ENCODE assay signal across 8 cellular contexts in the genomic region with DNA sequence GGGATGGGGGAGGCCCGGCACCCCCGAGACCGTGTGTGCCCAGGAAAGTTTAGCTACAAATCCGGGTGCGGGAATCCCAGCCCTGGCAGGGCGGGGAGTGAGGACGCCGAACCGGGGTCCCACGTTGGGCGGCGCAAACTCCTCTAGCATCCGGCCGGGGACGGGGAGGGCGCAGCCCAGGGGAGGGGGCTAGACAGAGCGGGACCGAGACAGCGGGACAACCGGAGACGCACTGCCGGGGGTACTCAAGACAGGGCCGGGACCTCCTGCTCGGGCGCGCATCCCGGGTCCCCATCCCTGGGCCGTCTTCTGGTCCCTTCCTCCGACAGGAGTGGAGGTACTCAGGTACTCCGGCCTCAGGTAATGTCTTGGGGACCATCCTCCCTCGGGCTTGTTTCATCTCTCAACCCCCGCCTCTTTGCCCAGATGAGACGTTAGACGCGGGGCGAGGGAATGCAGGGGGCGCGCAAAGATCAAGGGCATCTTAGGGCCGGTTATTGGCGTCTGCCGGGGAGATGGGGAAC. TPM values are rescaled to one million over a fixed set of nuclear protein-coding genes. Genes with fewer than 3 reads are reported as not detected.
DNase-seq lines count a peak whose midpoint lies in the region; ATAC-seq and TF ChIP-seq lines count a peak whose summit lies in the region.

No MANE protein-coding gene starts in this region.

- no peak overlapping the region for H4K12ac ChIP-seq in trophoblast cell (ENCODE audit: low read depth, low read length)

- H2BK120ac ChIP-seq in trophoblast cell (ENCODE audit: insufficient read depth, low read length, poor library complexity) = no peak overlapping the region

- peaks cover 6% of the 10 kb centered on the region for H3K4me1 ChIP-seq in OCI-LY1 (ENCODE audit: insufficient read depth, low read length, severe bottlenecking)
- peaks cover 2 to 3% of the 10 kb centered on the region in 2 donors for H3K4me1 ChIP-seq in esophagus (ENCODE audit: control insufficient read depth in 2 of 2, insufficient read depth in 2 of 2, low read length in 1 of 2)
- H3K4me1 ChIP-seq in trophoblast cell (ENCODE audit: control insufficient read depth in 1 of 2, insufficient read depth in 2 of 2, low read length in 2 of 2) = peaks cover 10 to 16% of the 10 kb centered on the region in 2 experiments

- no peaks in the 10 kb centered on the region for H3K79me2 ChIP-seq in OCI-LY1 (ENCODE audit: insufficient read depth, low read length)
- H3K79me2 ChIP-seq in trophoblast cell (ENCODE audit: control insufficient read depth, insufficient read depth, low read length, poor library complexity) = no peaks in the 10 kb centered on the region

- no peak overlapping the region for H2AK5ac ChIP-seq in trophoblast cell (ENCODE audit: low read length)

- no peaks in the 10 kb centered on the region for H4K20me1 ChIP-seq in OCI-LY1 (ENCODE audit: insufficient read depth, low read length)

- no peak overlapping the region; the same call in 1 of the 2 replicates for H3K9ac ChIP-seq in OCI-LY1 (ENCODE audit: low read length)
- no peak overlapping the region for H3K9ac ChIP-seq in trophoblast cell (ENCODE audit: low read length)

- H3K4ac ChIP-seq in trophoblast cell (ENCODE audit: low read depth, low read length) = no peak overlapping the region

- H2AFZ ChIP-seq in OCI-LY1 (ENCODE audit: low read length) (no peak overlapping the region), trophoblast cell (ENCODE audit: insufficient read depth, low read length, poor library complexity) (no peak overlapping the region)

- H4K91ac ChIP-seq in trophoblast cell (ENCODE audit: low read depth, low read length) = no peak overlapping the region

- H3K36me3 ChIP-seq in OCI-LY1 (ENCODE audit: insufficient read depth, low read length) = no peaks in the 10 kb centered on the region
- H3K36me3 ChIP-seq in esophagus (ENCODE audit: control insufficient read depth in 2 of 2, insufficient read depth in 2 of 2, low read length in 1 of 2) = no peaks in the 10 kb centered on the region
- H3K36me3 ChIP-seq in trophoblast cell (ENCODE audit: control insufficient read depth in 1 of 2, insufficient read depth in 2 of 2, low read length in 2 of 2) = no peaks in the 10 kb centered on the region

- no peaks in the 10 kb centered on the region for H3K79me1 ChIP-seq in trophoblast cell (ENCODE audit: low read length)

- no peak for ATAC-seq in GM19463 (IDR thresholded peaks at IDR 0.05; ENCODE audit: unreplicated experiment)

- no peak overlapping the region for H3K27ac ChIP-seq in OCI-LY1 (ENCODE audit: low read depth, low read length, poor library complexity, severe bottlenecking)
- no peak overlapping the region for H3K27ac ChIP-seq in esophagus (ENCODE audit: low read depth in 2 of 2, low read length in 1 of 2)
- H3K27ac ChIP-seq in trophoblast cell (ENCODE audit: low read depth, low read length) = no peak overlapping the region

- DNase-seq in GM20000 (ENCODE audit: low spot score) (peak; percentile 22), trophoblast cell (no peak), NCI-H187 treated with DMSO at 0.1 percent for 48 hours (lab: John Stamatoyannopoulos, UW) (no peak), DMS79 (lab: John Stamatoyannopoulos, UW) (no peak), dermis blood vessel endothelial cell (no peak)

- H3K9me2 ChIP-seq in OCI-LY1 (ENCODE audit: low read depth, low read length) = no peaks in the 10 kb centered on the region

- WGBS in esophagus, 2 donors = 10 to 14% methylated on average over 28 to 41 of the region's 41 CpGs
- WGBS in trophoblast cell (ENCODE audit: extremely low coverage, insufficient coverage, insufficient read length) = no CpG with 5 or more reads among the region's 41 CpGs

- no peak overlapping the region for H3K23ac ChIP-seq in trophoblast cell (ENCODE audit: low read length)

- H3K4me2 ChIP-seq in OCI-LY1 (ENCODE audit: low read length) (peak overlapping the region; percentile 78), trophoblast cell (ENCODE audit: low read length) (peak overlapping the region; percentile 99)

- no peak overlapping the region for H4K8ac ChIP-seq in trophoblast cell (ENCODE audit: low read depth, low read length)

- H3K9me3 ChIP-seq in OCI-LY1 (ENCODE audit: low read length) (no peaks in the 10 kb centered on the region), esophagus (ENCODE audit: control insufficient read depth in 2 of 2, insufficient read depth in 1 of 2, low read depth in 1 of 2, low read length in 1 of 2) (no peaks in the 10 kb centered on the region), trophoblast cell (ENCODE audit: insufficient read depth, low read depth, low read length) (no peaks in the 10 kb centered on the region)

- no peak for TF ChIP-seq CTCF in GM20000 (IDR thresholded peaks at IDR 0.05; ENCODE audit: extremely low read depth, missing control alignments)
- no peak for TF ChIP-seq CTCF in OCI-LY1 (IDR thresholded peaks at IDR 0.05; ENCODE audit: low read length)

- H3F3A ChIP-seq in OCI-LY1 (ENCODE audit: insufficient read depth, low read length) = no peaks in the 10 kb centered on the region

- H3K27me3 ChIP-seq in OCI-LY1 (ENCODE audit: insufficient read depth, low read length) (peaks cover 6% of the 10 kb centered on the region; the same call in 1 of the 2 replicates), esophagus (ENCODE audit: control insufficient read depth in 1 of 2, insufficient read depth in 2 of 2, low read length in 2 of 2) (no peaks in the 10 kb centered on the region), trophoblast cell (ENCODE audit: insufficient read depth, low read length) (peaks cover 6% of the 10 kb centered on the region)

- no peak overlapping the region for H3K18ac ChIP-seq in trophoblast cell (ENCODE audit: low read length)

- no peak overlapping the region for H2BK5ac ChIP-seq in trophoblast cell (ENCODE audit: low read depth, low read length, poor library complexity)

- no peak overlapping the region for H2BK12ac ChIP-seq in trophoblast cell (ENCODE audit: low read length)

- H3K14ac ChIP-seq in trophoblast cell (ENCODE audit: low read length) = no peak overlapping the region

- peak overlapping the region; percentile 65 for H3K4me3 ChIP-seq in OCI-LY1 (ENCODE audit: low read depth, low read length, poor library complexity, severe bottlenecking)
- H3K4me3 ChIP-seq in esophagus (ENCODE audit: low read depth in 1 of 2, low read length in 2 of 2) = peak overlapping the region; percentile 54 to 59
- peak overlapping the region; percentile 75 for H3K4me3 ChIP-seq in trophoblast cell (ENCODE audit: low read depth, low read length)

RNA-seq across cellular contexts. Expression of a gene that starts 0.6 kb away (rescaled TPM):
- 10 to 100 TPM in 1 of 2 donors, 1 to 10 TPM in 1; 6.6 to 15.3 TPM for polyA plus RNA-seq in esophagus
- polyA plus RNA-seq in trophoblast cell (2013) = 1.6 and 1.8 TPM in 2 replicates
- total RNA-seq in dermis blood vessel endothelial cell = 2.6 and 6.6 TPM in 2 replicates
